ENCODE assay signal across 12 cellular contexts in genomic region chr22:17436382-17436951, GRCh38.
DNase-seq lines count a peak whose midpoint lies in the region; FAIRE-seq and TF ChIP-seq lines count a peak whose summit lies in the region.
"Had no signal": no experiment of that assay in that cellular context is flagged by ENCODE, and none has a peak within 500 bp of the region (broad histone marks: within the 10 kb centered on the region; RNA-seq: fewer than 3 reads in every experiment).

No MANE protein-coding gene starts in this region.

- TF ChIP-seq CTCF in nephron (IDR thresholded peaks at IDR 0.05; ENCODE audit: unreplicated experiment in 3 of 3): no peak

- no peaks in the 10 kb centered on the region for H3K36me3 ChIP-seq in HUES64 (ENCODE audit: insufficient read depth, low read length)
- no peaks in the 10 kb centered on the region for H3K36me3 ChIP-seq in H7 (replicated peaks; ENCODE audit: control insufficient read depth, insufficient read depth, low read length)

- peak overlapping the region; percentile 24 for H3K4me3 ChIP-seq in HUES64 (ENCODE audit: low read length)
- no peak overlapping the region for H3K4me3 ChIP-seq in H7 (ENCODE audit: insufficient read depth, low read depth, low read length)
- H3K4me3 ChIP-seq: testis had no signal

- H3K27me3 Mint-ChIP-seq in nephron (ENCODE audit: low read depth): no peaks in the 10 kb centered on the region
- H3K27me3 Mint-ChIP-seq in activated CD4-positive, alpha-beta T cell treated with anti-CD3 and anti-CD28 coated beads, Interleukin-2, amount 10 ng/mL, durations not matched to agents 7 days and 5 days: peaks cover 13% of the 10 kb centered on the region
- H3K27me3 Mint-ChIP-seq in activated T-helper 2 cell treated with anti-CD3 and anti-CD28 coated beads, Interferon-gamma antibody, Interleukin-2, Interleukin-4, amounts not matched to agents 10 μg/mL and 5 μg/mL and 100 μg/mL, durations not matched to agents 14 hours and 24 hours and 36 hours (ENCODE audit: low read depth): peaks cover 10% of the 10 kb centered on the region

- no peaks in the 10 kb centered on the region for H3K9me3 Mint-ChIP-seq in nephron
- no peaks in the 10 kb centered on the region for H3K9me3 Mint-ChIP-seq in activated CD4-positive, alpha-beta T cell treated with anti-CD3 and anti-CD28 coated beads, Interleukin-2, amount 10 ng/mL, durations not matched to agents 7 days and 5 days
- H3K9me3 Mint-ChIP-seq in activated T-helper 2 cell treated with anti-CD3 and anti-CD28 coated beads, Interferon-gamma antibody, Interleukin-2, Interleukin-4, amounts not matched to agents 10 μg/mL and 5 μg/mL and 100 μg/mL, durations not matched to agents 14 hours and 24 hours and 36 hours: no peaks in the 10 kb centered on the region
- H3K9me3 Mint-ChIP-seq: memory B cell had no signal

- POLR2A ChIA-PET in activated CD4-positive, alpha-beta T cell treated with anti-CD3 and anti-CD28 coated beads, Interleukin-2, amount 10 ng/mL, durations not matched to agents 7 days and 5 days (lab: Charles Lee): interaction anchor here (0.5 to 0.6 kb wide), 2 partner anchors 48 to 128 kb away, joined by 3 to 4 read pairs; no protein-coding TSS in a partner anchor

- no peaks in the 10 kb centered on the region for H3K9me3 ChIP-seq in HUES64 (ENCODE audit: insufficient read depth, low read depth, low read length)
- H3K9me3 ChIP-seq: testis had no signal

- H3K27ac Mint-ChIP-seq in nephron: peak overlapping the region; percentile 82 to 97 (median 96)
- no peak overlapping the region for H3K27ac Mint-ChIP-seq in activated CD4-positive, alpha-beta T cell treated with anti-CD3 and anti-CD28 coated beads, Interleukin-2, amount 10 ng/mL, durations not matched to agents 7 days and 5 days
- H3K27ac Mint-ChIP-seq in activated T-helper 2 cell treated with anti-CD3 and anti-CD28 coated beads, Interferon-gamma antibody, Interleukin-2, Interleukin-4, amounts not matched to agents 10 μg/mL and 5 μg/mL and 100 μg/mL, durations not matched to agents 14 hours and 24 hours and 36 hours: no peak overlapping the region
- H3K27ac Mint-ChIP-seq: memory B cell had no signal

- peak overlapping the region; percentile 72 for H3K27ac ChIP-seq in HUES64 (ENCODE audit: low read depth, low read length)
- peak overlapping the region; percentile 91 for H3K27ac ChIP-seq in cingulate gyrus (ENCODE audit: low read depth, low read length)
- H3K27ac ChIP-seq: testis had no signal

- H3K27me3 ChIP-seq in HUES64 (ENCODE audit: insufficient read depth, low read length) (no peaks in the 10 kb centered on the region), H7 (ENCODE audit: control insufficient read depth, insufficient read depth, low read length) (no peaks in the 10 kb centered on the region)
- H3K27me3 ChIP-seq: testis had no signal

- H3K4me1 ChIP-seq in HUES64 (ENCODE audit: insufficient read depth, low read length): peaks cover 85% of the 10 kb centered on the region
- H3K4me1 ChIP-seq: testis had no signal

- H3K36me3 Mint-ChIP-seq in nephron (ENCODE audit: low read depth): no peaks in the 10 kb centered on the region
- H3K36me3 Mint-ChIP-seq in activated CD4-positive, alpha-beta T cell treated with anti-CD3 and anti-CD28 coated beads, Interleukin-2, amount 10 ng/mL, durations not matched to agents 7 days and 5 days (ENCODE audit: low read depth): no peaks in the 10 kb centered on the region
- H3K36me3 Mint-ChIP-seq in activated T-helper 2 cell treated with anti-CD3 and anti-CD28 coated beads, Interferon-gamma antibody, Interleukin-2, Interleukin-4, amounts not matched to agents 10 μg/mL and 5 μg/mL and 100 μg/mL, durations not matched to agents 14 hours and 24 hours and 36 hours (ENCODE audit: low read depth): no peaks in the 10 kb centered on the region
- H3K36me3 Mint-ChIP-seq: memory B cell had no signal

- H3K9ac ChIP-seq in HUES64 (ENCODE audit: low read depth, low read length): peak overlapping the region; percentile 37; the same call in 1 of the 2 replicates

- peak overlapping the region; percentile 51 to 73 (median 61) for H3K4me3 Mint-ChIP-seq in nephron
- H3K4me3 Mint-ChIP-seq in activated CD4-positive, alpha-beta T cell treated with anti-CD3 and anti-CD28 coated beads, Interleukin-2, amount 10 ng/mL, durations not matched to agents 7 days and 5 days: no peak overlapping the region
- no peak overlapping the region for H3K4me3 Mint-ChIP-seq in activated T-helper 2 cell treated with anti-CD3 and anti-CD28 coated beads, Interferon-gamma antibody, Interleukin-2, Interleukin-4, amounts not matched to agents 10 μg/mL and 5 μg/mL and 100 μg/mL, durations not matched to agents 14 hours and 24 hours and 36 hours (ENCODE audit: low read depth)
- H3K4me3 Mint-ChIP-seq: memory B cell had no signal

- DNase-seq in GM12891 (ENCODE audit: insufficient read length, low spot score): no peak
- DNase-seq in NCI-H1436 (lab: John Stamatoyannopoulos, UW): no peak
- no peak for DNase-seq in activated CD4-positive, alpha-beta T cell treated with anti-CD3 and anti-CD28 coated beads, Interleukin-2, amount 10 ng/mL, durations not matched to agents 7 days and 5 days
- DNase-seq in H7: no peak
- no peak for DNase-seq in activated T-helper 2 cell treated with anti-CD3 and anti-CD28 coated beads, Interferon-gamma antibody, Interleukin-2, Interleukin-4, amounts not matched to agents 10 μg/mL and 5 μg/mL and 100 μg/mL, durations not matched to agents 14 hours and 24 hours and 36 hours (ENCODE audit: low spot score)
- DNase-seq: activated T-cell treated with anti-CD3 and anti-CD28 coated beads, Interleukin-2, amount 50 U/mL, for 48 hours; NCI-H187 treated with DMSO at 0.1 percent for 48 hours; testis had no signal

- no peak for TF ChIP-seq POLR2A in GM12891 (IDR thresholded peaks at IDR 0.05; ENCODE audit: low read depth, low read length)

- CTCF ChIA-PET in activated CD4-positive, alpha-beta T cell treated with anti-CD3 and anti-CD28 coated beads, Interleukin-2, amount 10 ng/mL, durations not matched to agents 7 days and 5 days (lab: Charles Lee): interaction anchor here (1.1 to 1.9 kb wide), 3 partner anchors 16 to 379 kb away, joined by 3 to 5 read pairs (median 3); no protein-coding TSS in a partner anchor

- WGBS in HUES64: 28% methylated on average over 5 of the region's 5 CpGs

- H3K4me1 Mint-ChIP-seq in nephron: peaks cover 54% of the 10 kb centered on the region
- no peaks in the 10 kb centered on the region for H3K4me1 Mint-ChIP-seq in activated CD4-positive, alpha-beta T cell treated with anti-CD3 and anti-CD28 coated beads, Interleukin-2, amount 10 ng/mL, durations not matched to agents 7 days and 5 days
- H3K4me1 Mint-ChIP-seq in activated T-helper 2 cell treated with anti-CD3 and anti-CD28 coated beads, Interferon-gamma antibody, Interleukin-2, Interleukin-4, amounts not matched to agents 10 μg/mL and 5 μg/mL and 100 μg/mL, durations not matched to agents 14 hours and 24 hours and 36 hours (ENCODE audit: low read depth): no peaks in the 10 kb centered on the region

- FAIRE-seq in GM12891 (lab: Jason Lieb, UNC): peak; percentile 71

- intact Hi-C loops in activated T-helper 2 cell treated with anti-CD3 and anti-CD28 coated beads, Interferon-gamma antibody, Interleukin-2, Interleukin-4, amounts not matched to agents 10 μg/mL and 5 μg/mL and 100 μg/mL, durations not matched to agents 14 hours and 24 hours and 36 hours (cut with micrococcal nuclease): no loop called here

TF ChIP-seq in GM12891, 5 proteins besides CTCF, POLR2A, EP300 and RAD21:
- no peak for TF ChIP-seq POU2F2 (IDR thresholded peaks at IDR 0.05; ENCODE audit: low read depth, low read length)
- no peak for TF ChIP-seq SPI1 (IDR thresholded peaks at IDR 0.05; ENCODE audit: low read depth, low read length)
- TF ChIP-seq PAX5 (IDR thresholded peaks at IDR 0.05; ENCODE audit: insufficient read depth, low read length, severe bottlenecking): no peak
- TF ChIP-seq TAF1 (IDR thresholded peaks at IDR 0.05; ENCODE audit: low read depth, low read length): no peak
- no peak for TF ChIP-seq POLR2AphosphoS5 (IDR thresholded peaks at IDR 0.05; ENCODE audit: low read depth, low read length)

Comparison
In these comparisons a context has a peak if more than half of its experiments do, and no peak if none do; other contexts are left out.
1. H3K27ac Mint-ChIP-seq: peak in nephron (3 of 3); none in activated CD4-positive, alpha-beta T cell treated with anti-CD3 and anti-CD28 coated beads, Interleukin-2, amount 10 ng/mL, durations not matched to agents 7 days and 5 days (single experiment) and activated T-helper 2 cell treated with anti-CD3 and anti-CD28 coated beads, Interferon-gamma antibody, Interleukin-2, Interleukin-4, amounts not matched to agents 10 μg/mL and 5 μg/mL and 100 μg/mL, durations not matched to agents 14 hours and 24 hours and 36 hours (single experiment).
2. H3K4me3 Mint-ChIP-seq: peak in nephron (3 of 3); none in activated CD4-positive, alpha-beta T cell treated with anti-CD3 and anti-CD28 coated beads, Interleukin-2, amount 10 ng/mL, durations not matched to agents 7 days and 5 days (single experiment) and activated T-helper 2 cell treated with anti-CD3 and anti-CD28 coated beads, Interferon-gamma antibody, Interleukin-2, Interleukin-4, amounts not matched to agents 10 μg/mL and 5 μg/mL and 100 μg/mL, durations not matched to agents 14 hours and 24 hours and 36 hours (single experiment).